26 cellular contexts compared by ENCODE assay signal in the genomic region with DNA sequence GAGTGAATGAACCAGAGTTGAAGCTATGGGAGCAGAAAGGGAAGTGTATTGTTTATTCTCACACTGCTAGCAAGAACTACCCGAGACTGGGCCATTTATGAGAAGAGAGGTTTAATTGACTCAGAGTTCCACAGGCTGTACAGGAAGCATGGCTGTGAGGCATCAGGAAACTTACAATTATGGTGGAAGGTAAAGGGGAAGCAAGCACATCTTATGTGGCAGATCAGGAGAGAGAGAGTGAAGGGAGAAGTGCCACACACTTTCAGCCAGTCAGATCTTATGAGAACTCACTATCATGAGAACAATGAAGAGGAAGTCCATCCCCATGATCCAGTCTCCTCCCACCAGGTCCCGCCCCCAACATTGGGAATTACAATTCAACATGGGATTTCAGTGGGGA.
"Had no signal": no experiment of that assay in that cellular context is flagged by ENCODE, and none has a peak within 500 bp of the region (broad histone marks: within the 10 kb centered on the region; RNA-seq: fewer than 3 reads in every experiment).

No MANE protein-coding gene starts in this region.

- DNase-seq: activated CD4-positive, alpha-beta memory T cell treated with anti-CD3 and anti-CD28 coated beads, Interleukin-2, amount 10 ng/mL, durations not matched to agents 7 days and 5 days; activated CD4-positive, alpha-beta T cell treated with anti-CD3 and anti-CD28 coated beads for 1 hour; activated CD4-positive, alpha-beta T cell treated with anti-CD3 and anti-CD28 coated beads, Interleukin-2, amount 10 ng/mL, durations not matched to agents 7 days and 5 days; activated CD8-positive, alpha-beta memory T cell treated with anti-CD3 and anti-CD28 coated beads, Interleukin-2, amount 50 U/mL, for 48 hours; activated gamma-delta T cell treated with Interleukin-2 at 50 U/mL for 16 hours; activated naive CD8-positive, alpha-beta T cell treated with anti-CD3 and anti-CD28 coated beads, Interleukin-2, amount 50 U/mL, for 24 hours; activated T-cell treated with anti-CD3 and anti-CD28 coated beads, Interleukin-2, amount 50 U/mL, for 24 hours; amygdala; caudate nucleus; cortex of kidney; foreskin keratinocyte; heart right ventricle; kidney glomerular epithelial cell; left lung; lower lobe of right lung; mesendoderm; right cardiac atrium; stimulated activated CD4-positive, alpha-beta T cell treated with anti-CD3 and anti-CD28 coated beads, Interleukin-15, amount 100 ng/mL, for 24 hours; stimulated activated CD4-positive, alpha-beta T cell treated with anti-CD3 and anti-CD28 coated beads, Interleukin-2, amount 100 ng/mL, for 24 hours; stimulated activated naive B cell treated with anti-CD40 and anti-IgM and Interleukin-4, amounts not matched to agents 10 μg/mL and 1 μg/mL and 100 μg/mL, for 72 hours; stomach; T1000; tibial artery had no signal

- H3K27me3 ChIP-seq: foreskin keratinocyte, heart right ventricle, left lung, stomach, tibial artery had no signal

- H3K9me3 ChIP-seq: left lung, lower lobe of right lung, tibial artery had no signal

- FAIRE-seq: endothelial cell of umbilical vein had no signal

- H3K36me3 ChIP-seq: heart right ventricle, left lung, lower lobe of right lung, stomach, tibial artery had no signal

- H3K4me1 ChIP-seq: foreskin keratinocyte, heart right ventricle, left lung, lower lobe of right lung, stomach, tibial artery had no signal

- ATAC-seq: activated naive CD8-positive, alpha-beta T cell treated with anti-CD3 and anti-CD28 coated beads, Interleukin-2, amount 50 U/mL, for 24 hours; foreskin keratinocyte; heart right ventricle; left lung; lower lobe of right lung; natural killer cell treated with Interleukin-12 subunit alpha and Interleukin-12 subunit beta and Interleukin-15 and Interleukin-18, amount 100 ng/mL, for 72 hours; right cardiac atrium; stimulated activated naive B cell treated with anti-CD40 and anti-IgM and Interleukin-4, amounts not matched to agents 10 μg/mL and 1 μg/mL and 100 μg/mL, for 72 hours; WTC11 had no signal

- H3K4me3 ChIP-seq: heart right ventricle, left lung, lower lobe of right lung, stomach, tibial artery had no signal

- H3K27ac ChIP-seq: foreskin keratinocyte, heart right ventricle, left lung, lower lobe of right lung, stomach, tibial artery had no signal
